Comparison of ENCODE assay signal across 23 cellular contexts in genomic region chr6:118102401-118102800, GRCh38.
A peak's percentile ranks its signal among the peaks of the same experiment; 100 is the strongest.
DNase-seq lines count a peak whose midpoint lies in the region; ATAC-seq, FAIRE-seq and TF ChIP-seq lines count a peak whose summit lies in the region.
"Had no signal": no experiment of that assay in that cellular context is flagged by ENCODE, and none has a peak within 500 bp of the region (broad histone marks: within the 10 kb centered on the region; RNA-seq: fewer than 3 reads in every experiment).

No MANE protein-coding gene starts in this region.

- intact Hi-C loops in esophagus squamous epithelium (cut with DNase I), result no loop called here

- H3K4me1 Mint-ChIP-seq in astrocyte (ENCODE audit: low read depth, unreplicated experiment), result peaks cover 11% of the 10 kb centered on the region

- no peaks in the 10 kb centered on the region for H3K9me2 ChIP-seq in neural cell (ENCODE audit: insufficient read depth, low read length)

- H3K4me1 ChIP-seq in BLaER1, result peaks cover 36% of the 10 kb centered on the region
- H3K4me1 ChIP-seq in astrocyte (ENCODE audit: insufficient read depth, low read length), result peaks cover 14% of the 10 kb centered on the region
- H3K4me1 ChIP-seq in esophagus squamous epithelium, result no peaks in the 10 kb centered on the region
- H3K4me1 ChIP-seq: A549, BE2C, Caco-2 had no signal

- peaks cover 10% of the 10 kb centered on the region for H3K9me3 ChIP-seq in BLaER1
- no peaks in the 10 kb centered on the region for H3K9me3 ChIP-seq in astrocyte (ENCODE audit: insufficient read depth, low read depth, low read length)
- H3K9me3 ChIP-seq in neural cell (ENCODE audit: low read length), result no peaks in the 10 kb centered on the region
- H3K9me3 ChIP-seq in esophagus squamous epithelium, result no peaks in the 10 kb centered on the region
- H3K9me3 ChIP-seq: A549, BE2C, Caco-2 had no signal

- ATAC-seq in HG03159 (IDR thresholded peaks at IDR 0.05; ENCODE audit: unreplicated experiment), result no peak
- ATAC-seq: A549; CD8-positive, alpha-beta T cell had no signal

- TF ChIP-seq CTCF in astrocyte (IDR thresholded peaks at IDR 0.05; ENCODE audit: insufficient read depth, low read depth, low read length) (no peak), neural cell (IDR thresholded peaks at IDR 0.05; ENCODE audit: poor library complexity, severe bottlenecking) (no peak), esophagus squamous epithelium (IDR thresholded peaks at IDR 0.05) (no peak)

- TF ChIP-seq EP300 in neural cell (conservative IDR thresholded peaks at IDR 0.05; ENCODE audit: poor library complexity, severe bottlenecking), result peak; percentile 79

- no peak for DNase-seq in astrocyte (ENCODE audit: low read depth)
- DNase-seq in 8988T, result no peak
- DNase-seq in esophagus squamous epithelium (lab: John Stamatoyannopoulos, UW), result no peak
- DNase-seq: ACHN; AML-193; BE2C; Caco-2; CD4-positive, CD25-positive, alpha-beta regulatory T cell; CD8-positive, alpha-beta T cell; DMS153; DND-41; GM23248; H7; HCEC 1CT had no signal

- no peak for TF ChIP-seq POLR2A in esophagus squamous epithelium (IDR thresholded peaks at IDR 0.05)

- H3K36me3 Mint-ChIP-seq in astrocyte (ENCODE audit: low read depth, unreplicated experiment), result no peaks in the 10 kb centered on the region
- H3K36me3 Mint-ChIP-seq: CD4-positive, CD25-positive, alpha-beta regulatory T cell; CD8-positive, alpha-beta T cell had no signal

- H3K27ac ChIP-seq in BLaER1 (peak overlapping the region; percentile 19; the same call in 1 of the 2 replicates), astrocyte (ENCODE audit: low read depth, low read length) (peak overlapping the region; percentile 12), neural cell (ENCODE audit: low read length) (peak overlapping the region; percentile 76), esophagus squamous epithelium (no peak overlapping the region)
- H3K27ac ChIP-seq: 22Rv1, A549, C4-2B, GM23248 had no signal

- H3F3A ChIP-seq in neural cell (ENCODE audit: insufficient read depth, low read length, poor library complexity, severe bottlenecking), result peaks cover 3% of the 10 kb centered on the region

- H3K36me3 ChIP-seq in BLaER1 (no peaks in the 10 kb centered on the region), astrocyte (ENCODE audit: insufficient read depth, low read length) (no peaks in the 10 kb centered on the region), neural cell (ENCODE audit: insufficient read depth, low read length) (no peaks in the 10 kb centered on the region), esophagus squamous epithelium (no peaks in the 10 kb centered on the region)
- H3K36me3 ChIP-seq: BE2C had no signal

- H4K20me1 ChIP-seq in BLaER1 (no peaks in the 10 kb centered on the region), astrocyte (ENCODE audit: insufficient read depth, low read length) (no peaks in the 10 kb centered on the region), neural cell (ENCODE audit: insufficient read depth) (no peaks in the 10 kb centered on the region)

- H3K9ac ChIP-seq in BLaER1 (peak overlapping the region; percentile 20; the same call in 1 of the 2 replicates), astrocyte (ENCODE audit: low read length) (no peak overlapping the region), neural cell (ENCODE audit: low read length) (peak overlapping the region; percentile 48)
- H3K9ac ChIP-seq: GM23248 had no signal

- H3K4me2 ChIP-seq in BLaER1, result peak overlapping the region; percentile 75
- H3K4me2 ChIP-seq in astrocyte (ENCODE audit: low read length), result peak overlapping the region; percentile 49
- peak overlapping the region; percentile 6 for H3K4me2 ChIP-seq in neural cell (ENCODE audit: low read length)
- H3K4me2 ChIP-seq: A549 had no signal

- H3K79me2 ChIP-seq in astrocyte (ENCODE audit: insufficient read depth, low read length) (no peaks in the 10 kb centered on the region), neural cell (replicated peaks; ENCODE audit: insufficient read depth, low read length) (no peaks in the 10 kb centered on the region)

- no peak for TF ChIP-seq RAD21 in neural cell (conservative IDR thresholded peaks at IDR 0.05)

- no peak overlapping the region for H3K27ac Mint-ChIP-seq in astrocyte (ENCODE audit: unreplicated experiment)
- H3K27ac Mint-ChIP-seq: CD4-positive, CD25-positive, alpha-beta regulatory T cell; CD8-positive, alpha-beta T cell had no signal

- H2AFZ ChIP-seq in astrocyte (ENCODE audit: low read depth, low read length), result no peak overlapping the region
- no peak overlapping the region for H2AFZ ChIP-seq in neural cell (ENCODE audit: low read depth, low read length)
- H2AFZ ChIP-seq: GM23248 had no signal

- peaks cover 2% of the 10 kb centered on the region for H3K9me3 Mint-ChIP-seq in astrocyte (ENCODE audit: unreplicated experiment)
- H3K9me3 Mint-ChIP-seq: CD8-positive, alpha-beta T cell had no signal

- WGBS in esophagus squamous epithelium, 2 donors, result 42% methylated on average over 2 of the region's 2 CpGs; no CpG with 5 or more reads in 1 of the 2 donors

- no peaks in the 10 kb centered on the region for H3K27me3 ChIP-seq in BLaER1
- H3K27me3 ChIP-seq in astrocyte (ENCODE audit: insufficient read depth, low read length), result no peaks in the 10 kb centered on the region
- no peaks in the 10 kb centered on the region for H3K27me3 ChIP-seq in neural cell (ENCODE audit: insufficient read depth, low read depth, low read length)
- H3K27me3 ChIP-seq in esophagus squamous epithelium, result no peaks in the 10 kb centered on the region
- H3K27me3 ChIP-seq: BE2C had no signal

- H3K4me3 ChIP-seq in BLaER1, result peak overlapping the region; percentile 30; the same call in 1 of the 2 replicates
- H3K4me3 ChIP-seq in astrocyte (ENCODE audit: insufficient read depth, low read depth, low read length), result no peak overlapping the region
- H3K4me3 ChIP-seq in neural cell (ENCODE audit: low read length), result peak overlapping the region; percentile 48
- no peak overlapping the region for H3K4me3 ChIP-seq in esophagus squamous epithelium
- H3K4me3 ChIP-seq: A549, GM23248 had no signal

- no peak overlapping the region for H3K4me3 Mint-ChIP-seq in astrocyte (ENCODE audit: unreplicated experiment)
- H3K4me3 Mint-ChIP-seq: CD4-positive, CD25-positive, alpha-beta regulatory T cell; CD8-positive, alpha-beta T cell had no signal

- H3K27me3 Mint-ChIP-seq in astrocyte (ENCODE audit: low read depth, unreplicated experiment), result no peaks in the 10 kb centered on the region
- H3K27me3 Mint-ChIP-seq: CD4-positive, CD25-positive, alpha-beta regulatory T cell had no signal

- FAIRE-seq in astrocyte (lab: Jason Lieb, UNC), result no peak
- FAIRE-seq: A549, G401.6, GM12892, H1 had no signal

TF ChIP-seq in neural cell, 6 proteins besides CTCF, POLR2A, EP300 and RAD21:
- peak; percentile 38 for TF ChIP-seq POLR2AphosphoS5 (IDR thresholded peaks at IDR 0.05)
- no peak for TF ChIP-seq SMC3 (conservative IDR thresholded peaks at IDR 0.05; ENCODE audit: poor library complexity)
- TF ChIP-seq MXI1 (conservative IDR thresholded peaks at IDR 0.05; ENCODE audit: poor library complexity, severe bottlenecking), result no peak

Comparison
In these comparisons a context has a peak if more than half of its experiments do, and no peak if none do; other contexts are left out.
1. H3K27ac ChIP-seq: peak in BLaER1 (single experiment), astrocyte (single experiment) and neural cell (single experiment); none in esophagus squamous epithelium (0 of 4).
2. H3K4me2 ChIP-seq: peak in every context shown above with its lines; median percentile 75 in BLaER1; 49 in astrocyte; 6 in neural cell.
3. H3K4me3 ChIP-seq: peak in BLaER1 (single experiment) and neural cell (single experiment); none in astrocyte (single experiment) and esophagus squamous epithelium (0 of 4).